12 cellular contexts compared by ENCODE assay signal in the genomic region with DNA sequence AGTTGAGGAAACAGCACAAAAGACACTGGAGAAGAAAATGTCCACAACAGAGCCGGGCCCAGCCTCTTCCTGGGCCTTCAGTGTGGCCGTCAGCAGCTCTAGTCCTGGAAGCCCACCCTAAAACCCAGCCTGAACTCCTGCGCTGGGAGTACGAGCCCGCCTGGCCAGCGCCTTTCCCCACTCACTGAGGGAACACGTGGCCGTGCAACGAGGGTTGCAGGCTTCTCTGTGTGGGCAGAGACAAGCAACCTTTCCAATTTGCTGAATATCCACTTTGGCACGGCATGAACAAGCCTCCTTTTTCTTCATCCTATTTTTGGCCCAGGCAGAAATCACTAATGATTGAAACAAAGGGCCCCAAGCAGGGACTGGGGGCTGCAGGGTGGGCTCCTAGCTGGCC.
DNase-seq lines count a peak whose midpoint lies in the region; ATAC-seq and TF ChIP-seq lines count a peak whose summit lies in the region.
"Had no signal": no experiment of that assay in that cellular context is flagged by ENCODE, and none has a peak within 500 bp of the region (broad histone marks: within the 10 kb centered on the region; RNA-seq: fewer than 3 reads in every experiment).

No MANE protein-coding gene starts in this region.

- TF ChIP-seq CTCF in RWPE1 (conservative IDR thresholded peaks at IDR 0.05; ENCODE audit: low read depth) = no peak
- no peak for TF ChIP-seq CTCF in neural crest cell (conservative IDR thresholded peaks at IDR 0.05)

- no peaks in the 10 kb centered on the region for H3K27me3 Mint-ChIP-seq in neural crest cell (ENCODE audit: low read depth)
- H3K27me3 Mint-ChIP-seq in activated T-helper 2 cell treated with anti-CD3 and anti-CD28 coated beads, Interferon-gamma antibody, Interleukin-2, Interleukin-4, amounts not matched to agents 10 μg/mL and 5 μg/mL and 100 μg/mL, durations not matched to agents 14 hours and 24 hours and 36 hours (ENCODE audit: low read depth) = no peaks in the 10 kb centered on the region

- peaks cover 14% of the 10 kb centered on the region for H3K36me3 Mint-ChIP-seq in neural crest cell (ENCODE audit: low read depth)
- H3K36me3 Mint-ChIP-seq in activated T-helper 2 cell treated with anti-CD3 and anti-CD28 coated beads, Interferon-gamma antibody, Interleukin-2, Interleukin-4, amounts not matched to agents 10 μg/mL and 5 μg/mL and 100 μg/mL, durations not matched to agents 14 hours and 24 hours and 36 hours (ENCODE audit: low read depth) = no peaks in the 10 kb centered on the region

- H3K27ac Mint-ChIP-seq in neural crest cell (ENCODE audit: unreplicated experiment) = peak overlapping the region; percentile 67
- H3K27ac Mint-ChIP-seq in activated T-helper 2 cell treated with anti-CD3 and anti-CD28 coated beads, Interferon-gamma antibody, Interleukin-2, Interleukin-4, amounts not matched to agents 10 μg/mL and 5 μg/mL and 100 μg/mL, durations not matched to agents 14 hours and 24 hours and 36 hours = no peak overlapping the region
- H3K27ac Mint-ChIP-seq: IgD-negative memory B cell had no signal

- CTCF ChIA-PET in RWPE1 (lab: Yijun Ruan, JAX) = interaction anchor here (0.7 kb wide), 2 partner anchors 179 to 357 kb away, joined by 3 to 4 read pairs; no protein-coding TSS in a partner anchor

- intact Hi-C loops in activated T-helper 2 cell treated with anti-CD3 and anti-CD28 coated beads, Interferon-gamma antibody, Interleukin-2, Interleukin-4, amounts not matched to agents 10 μg/mL and 5 μg/mL and 100 μg/mL, durations not matched to agents 14 hours and 24 hours and 36 hours (cut with micrococcal nuclease) = no loop called here

- no peak overlapping the region for H3K4me3 Mint-ChIP-seq in neural crest cell
- no peak overlapping the region for H3K4me3 Mint-ChIP-seq in activated T-helper 2 cell treated with anti-CD3 and anti-CD28 coated beads, Interferon-gamma antibody, Interleukin-2, Interleukin-4, amounts not matched to agents 10 μg/mL and 5 μg/mL and 100 μg/mL, durations not matched to agents 14 hours and 24 hours and 36 hours (ENCODE audit: low read depth)
- H3K4me3 Mint-ChIP-seq: IgD-negative memory B cell had no signal

- ATAC-seq in GM18498 (IDR thresholded peaks at IDR 0.05; ENCODE audit: unreplicated experiment) = no peak
- ATAC-seq: A549 had no signal

- H3K27ac ChIP-seq in RWPE1 = peak overlapping the region; percentile 38
- peak overlapping the region; percentile 42 for H3K27ac ChIP-seq in temporal lobe (ENCODE audit: low read depth, low read length)
- H3K27ac ChIP-seq: A549, BLaER1 had no signal

- POLR2A ChIA-PET in RWPE1 (lab: Yijun Ruan, JAX; ENCODE audit: low non-redundant PET) = interaction anchor here (0.5 kb wide), 1 partner anchor 526 kb away, joined by 9 read pairs; no protein-coding TSS in a partner anchor

- DNase-seq in Ammon's horn (ENCODE audit: low spot score) (peak; percentile 62), RWPE1 (ENCODE audit: low spot score) (no peak), neural crest cell (ENCODE audit: low read depth, low spot score) (no peak), NCI-H146 (lab: John Stamatoyannopoulos, UW) (no peak)
- DNase-seq in activated T-helper 2 cell treated with anti-CD3 and anti-CD28 coated beads, Interferon-gamma antibody, Interleukin-2, Interleukin-4, amounts not matched to agents 10 μg/mL and 5 μg/mL and 100 μg/mL, durations not matched to agents 14 hours and 24 hours and 36 hours (ENCODE audit: low spot score) = no peak
- DNase-seq: DMS 273 treated with DMSO at 0.1 percent for 48 hours, GOT3 had no signal

- peaks cover 9% of the 10 kb centered on the region for H3K9me3 Mint-ChIP-seq in neural crest cell
- H3K9me3 Mint-ChIP-seq in activated T-helper 2 cell treated with anti-CD3 and anti-CD28 coated beads, Interferon-gamma antibody, Interleukin-2, Interleukin-4, amounts not matched to agents 10 μg/mL and 5 μg/mL and 100 μg/mL, durations not matched to agents 14 hours and 24 hours and 36 hours = no peaks in the 10 kb centered on the region
- H3K9me3 Mint-ChIP-seq: IgD-negative memory B cell had no signal

- peaks cover 28% of the 10 kb centered on the region for H3K4me1 Mint-ChIP-seq in neural crest cell
- H3K4me1 Mint-ChIP-seq in activated T-helper 2 cell treated with anti-CD3 and anti-CD28 coated beads, Interferon-gamma antibody, Interleukin-2, Interleukin-4, amounts not matched to agents 10 μg/mL and 5 μg/mL and 100 μg/mL, durations not matched to agents 14 hours and 24 hours and 36 hours (ENCODE audit: low read depth) = no peaks in the 10 kb centered on the region
- H3K4me1 Mint-ChIP-seq: IgD-negative memory B cell had no signal
